In genomic region chr1:186059752-186060151, GRCh38 we compare ENCODE assay signal across 27 cellular contexts.
A peak's percentile ranks its signal among the peaks of the same experiment; 100 is the strongest.
DNase-seq lines count a peak whose midpoint lies in the region; ATAC-seq, FAIRE-seq and TF ChIP-seq lines count a peak whose summit lies in the region.
"Had no signal": no experiment of that assay in that cellular context is flagged by ENCODE, and none has a peak within 500 bp of the region (broad histone marks: within the 10 kb centered on the region; RNA-seq: fewer than 3 reads in every experiment).

No MANE protein-coding gene starts in this region.

- no peaks in the 10 kb centered on the region for H3K36me3 Mint-ChIP-seq in activated T-helper 17 cell treated with anti-CD3 and anti-CD28 coated beads, Interleukin-2, amount 50 U/mL, for 72 hours (ENCODE audit: low read depth)
- H3K36me3 Mint-ChIP-seq: activated naive CD4-positive, alpha-beta T cell treated with anti-CD3 and anti-CD28 coated beads, Interleukin-2, amount 50 U/mL, for 24 hours; CD4-positive, alpha-beta memory T cell; natural killer cell treated with Interleukin-12 subunit alpha and Interleukin-12 subunit beta and Interleukin-15 and Interleukin-18, amount 100 ng/mL, for 72 hours had no signal

- ATAC-seq in right lobe of liver (peak in 2 of 4 donors; percentile 31 to 33), upper lobe of right lung (peak; percentile 27)
- ATAC-seq in activated T-helper 17 cell treated with anti-CD3 and anti-CD28 coated beads, Interleukin-2, amount 50 U/mL, for 72 hours (replicated peaks): no peak
- ATAC-seq: effector memory CD8-positive, alpha-beta T cell; mucosa of descending colon; natural killer cell treated with Interleukin-12 subunit alpha and Interleukin-12 subunit beta and Interleukin-15 and Interleukin-18, amount 100 ng/mL, for 72 hours had no signal

- intact Hi-C loops in right lobe of liver (cut with DNase I) (no loop called here), upper lobe of right lung (cut with DNase I) (no loop called here), esophagus muscularis mucosa (cut with DNase I) (no loop called here)

- FAIRE-seq in bronchial epithelial cell (lab: Jason Lieb, UNC): no peak
- FAIRE-seq: G401.6, H1 had no signal

- WGBS in right lobe of liver (ENCODE audit: insufficient coverage, low coverage, low lambda C conversion rate, missing lambda C conversion rate): 39% methylated on average over 4 of the region's 4 CpGs
- 68% methylated on average over 4 of the region's 4 CpGs for WGBS in esophagus muscularis mucosa

- no peaks in the 10 kb centered on the region for H3K9me3 Mint-ChIP-seq in activated T-helper 17 cell treated with anti-CD3 and anti-CD28 coated beads, Interleukin-2, amount 50 U/mL, for 72 hours
- H3K9me3 Mint-ChIP-seq: activated naive CD4-positive, alpha-beta T cell treated with anti-CD3 and anti-CD28 coated beads, Interleukin-2, amount 50 U/mL, for 24 hours; activated T-helper 1 cell treated with anti-CD3 and anti-CD28 coated beads, Interleukin-12 subunit alpha, Interleukin-12 subunit beta, Interleukin-2, Interleukin-4 antibody, amounts not matched to agents 30 ng/mL and 10 ng/mL and 1 ng/mL, durations not matched to agents 14 hours and 24 hours and 36 hours; CD4-positive, alpha-beta memory T cell; effector memory CD8-positive, alpha-beta T cell; natural killer cell treated with Interleukin-12 subunit alpha and Interleukin-12 subunit beta and Interleukin-15 and Interleukin-18, amount 100 ng/mL, for 72 hours had no signal

- DNase-seq in DMS53 (lab: John Stamatoyannopoulos, UW): peak; percentile 34
- no peak for DNase-seq in DMS53 treated with DMSO at 0.1 percent for 48 hours (lab: John Stamatoyannopoulos, UW; ENCODE audit: unreplicated experiment)
- peak; percentile 86 for DNase-seq in bronchial epithelial cell (ENCODE audit: low read depth)
- no peak for DNase-seq in right lobe of liver
- no peak for DNase-seq in upper lobe of right lung
- DNase-seq in NCI-H1436 (lab: John Stamatoyannopoulos, UW): no peak
- no peak for DNase-seq in esophagus muscularis mucosa (ENCODE audit: extremely low spot score)
- DNase-seq: activated CD4-positive, alpha-beta T cell treated with anti-CD3 and anti-CD28 coated beads, Interleukin-2, amount 50 U/mL, for 4 hours; activated CD4-positive, CD25-positive, alpha-beta regulatory T cell; anterior cingulate cortex; CD4-positive, alpha-beta memory T cell; cortex of kidney; effector memory CD8-positive, alpha-beta T cell; mucosa of descending colon; NCI-H1048; NCI-H1930; retina; stimulated activated CD4-positive, alpha-beta T cell treated with anti-CD3 and anti-CD28 coated beads, Interleukin-2, amount 100 ng/mL, for 24 hours; upper lobe of left lung had no signal

- H3K27me3 Mint-ChIP-seq in activated T-helper 17 cell treated with anti-CD3 and anti-CD28 coated beads, Interleukin-2, amount 50 U/mL, for 72 hours: no peaks in the 10 kb centered on the region
- H3K27me3 Mint-ChIP-seq: CD4-positive, alpha-beta memory T cell; effector memory CD8-positive, alpha-beta T cell; natural killer cell treated with Interleukin-12 subunit alpha and Interleukin-12 subunit beta and Interleukin-15 and Interleukin-18, amount 100 ng/mL, for 72 hours had no signal

- H3K4me3 ChIP-seq in bronchial epithelial cell (ENCODE audit: low read depth, low read length) (no peak overlapping the region), right lobe of liver (no peak overlapping the region), upper lobe of right lung (no peak overlapping the region), esophagus muscularis mucosa (no peak overlapping the region)
- H3K4me3 ChIP-seq: mucosa of descending colon, upper lobe of left lung had no signal

- H3K27ac Mint-ChIP-seq in activated T-helper 17 cell treated with anti-CD3 and anti-CD28 coated beads, Interleukin-2, amount 50 U/mL, for 72 hours: no peak overlapping the region
- H3K27ac Mint-ChIP-seq: activated naive CD4-positive, alpha-beta T cell treated with anti-CD3 and anti-CD28 coated beads, Interleukin-2, amount 50 U/mL, for 24 hours; activated T-helper 1 cell treated with anti-CD3 and anti-CD28 coated beads, Interleukin-12 subunit alpha, Interleukin-12 subunit beta, Interleukin-2, Interleukin-4 antibody, amounts not matched to agents 30 ng/mL and 10 ng/mL and 1 ng/mL, durations not matched to agents 14 hours and 24 hours and 36 hours; CD4-positive, alpha-beta memory T cell; effector memory CD8-positive, alpha-beta T cell; natural killer cell treated with Interleukin-12 subunit alpha and Interleukin-12 subunit beta and Interleukin-15 and Interleukin-18, amount 100 ng/mL, for 72 hours had no signal

- H3K4me1 Mint-ChIP-seq in activated T-helper 17 cell treated with anti-CD3 and anti-CD28 coated beads, Interleukin-2, amount 50 U/mL, for 72 hours: no peaks in the 10 kb centered on the region
- H3K4me1 Mint-ChIP-seq: activated naive CD4-positive, alpha-beta T cell treated with anti-CD3 and anti-CD28 coated beads, Interleukin-2, amount 50 U/mL, for 24 hours; CD4-positive, alpha-beta memory T cell had no signal

- peak overlapping the region; percentile 7 to 57 (median 7) for H3K27ac ChIP-seq in right lobe of liver
- peak overlapping the region; percentile 33 for H3K27ac ChIP-seq in upper lobe of right lung
- H3K27ac ChIP-seq in esophagus muscularis mucosa (replicated peaks in 1 of 4): no peak overlapping the region
- H3K27ac ChIP-seq: 22Rv1, RWPE1 had no signal

- no peak for TF ChIP-seq EP300 in esophagus muscularis mucosa (IDR thresholded peaks at IDR 0.05)

- no peak overlapping the region for H3K4me3 Mint-ChIP-seq in activated T-helper 17 cell treated with anti-CD3 and anti-CD28 coated beads, Interleukin-2, amount 50 U/mL, for 72 hours
- H3K4me3 Mint-ChIP-seq: activated naive CD4-positive, alpha-beta T cell treated with anti-CD3 and anti-CD28 coated beads, Interleukin-2, amount 50 U/mL, for 24 hours; activated T-helper 1 cell treated with anti-CD3 and anti-CD28 coated beads, Interleukin-12 subunit alpha, Interleukin-12 subunit beta, Interleukin-2, Interleukin-4 antibody, amounts not matched to agents 30 ng/mL and 10 ng/mL and 1 ng/mL, durations not matched to agents 14 hours and 24 hours and 36 hours; CD4-positive, alpha-beta memory T cell; effector memory CD8-positive, alpha-beta T cell; natural killer cell treated with Interleukin-12 subunit alpha and Interleukin-12 subunit beta and Interleukin-15 and Interleukin-18, amount 100 ng/mL, for 72 hours had no signal

- no peaks in the 10 kb centered on the region for H3K36me3 ChIP-seq in bronchial epithelial cell (ENCODE audit: control insufficient read depth, insufficient read depth, low read length)
- no peaks in the 10 kb centered on the region for H3K36me3 ChIP-seq in right lobe of liver
- H3K36me3 ChIP-seq in upper lobe of right lung: peaks cover 5% of the 10 kb centered on the region
- peaks cover 0 to 21% (median 6%) of the 10 kb centered on the region in 4 donors for H3K36me3 ChIP-seq in esophagus muscularis mucosa
- H3K36me3 ChIP-seq: upper lobe of left lung had no signal

- H3K9me3 ChIP-seq in right lobe of liver (no peaks in the 10 kb centered on the region), upper lobe of right lung (no peaks in the 10 kb centered on the region), esophagus muscularis mucosa (no peaks in the 10 kb centered on the region)
- H3K9me3 ChIP-seq: mucosa of descending colon, upper lobe of left lung had no signal

- no peak for TF ChIP-seq CTCF in bronchial epithelial cell (IDR thresholded peaks at IDR 0.05; ENCODE audit: insufficient read depth, low read length, severe bottlenecking)
- TF ChIP-seq CTCF in right lobe of liver (IDR thresholded peaks at IDR 0.05): no peak
- no peak for TF ChIP-seq CTCF in upper lobe of right lung (IDR thresholded peaks at IDR 0.05)
- no peak for TF ChIP-seq CTCF in esophagus muscularis mucosa (IDR thresholded peaks at IDR 0.05)

- no peaks in the 10 kb centered on the region for H3K27me3 ChIP-seq in bronchial epithelial cell (ENCODE audit: control insufficient read depth, insufficient read depth, low read length)
- no peaks in the 10 kb centered on the region for H3K27me3 ChIP-seq in right lobe of liver
- H3K27me3 ChIP-seq in upper lobe of right lung: no peaks in the 10 kb centered on the region
- H3K27me3 ChIP-seq in esophagus muscularis mucosa: no peaks in the 10 kb centered on the region
- H3K27me3 ChIP-seq: upper lobe of left lung had no signal

- H3K4me1 ChIP-seq in right lobe of liver (peaks cover 0 to 30% (median 11%) of the 10 kb centered on the region in 4 donors), upper lobe of right lung (peaks cover 18% of the 10 kb centered on the region), esophagus muscularis mucosa (peaks cover 0 to 27% (median 20%) of the 10 kb centered on the region in 4 donors)

- TF ChIP-seq POLR2A in right lobe of liver (IDR thresholded peaks at IDR 0.05): no peak
- TF ChIP-seq POLR2A in esophagus muscularis mucosa (IDR thresholded peaks at IDR 0.05; ENCODE audit: low read depth): no peak

Comparison
In these comparisons a context has a peak if more than half of its experiments do, and no peak if none do; other contexts are left out.
1. DNase-seq: peak in DMS53 (single experiment) and bronchial epithelial cell (single experiment); none in DMS53 treated with DMSO at 0.1 percent for 48 hours (single experiment), right lobe of liver (0 of 3), upper lobe of right lung (single experiment), NCI-H1436 (single experiment) and esophagus muscularis mucosa (single experiment).
2. H3K27ac ChIP-seq: peak in right lobe of liver (3 of 3) and upper lobe of right lung (single experiment); none in esophagus muscularis mucosa (0 of 4).